ENCODE assay signal across 18 cellular contexts in genomic region chr21:45253180-45253579, GRCh38. TPM values are rescaled to one million over a fixed set of nuclear protein-coding genes. Genes with fewer than 3 reads are reported as not detected.
DNase-seq lines count a peak whose midpoint lies in the region; ATAC-seq and TF ChIP-seq lines count a peak whose summit lies in the region.
"Had no signal": no experiment of that assay in that cellular context is flagged by ENCODE, and none has a peak within 500 bp of the region (broad histone marks: within the 10 kb centered on the region; RNA-seq: fewer than 3 reads in every experiment).

No MANE protein-coding gene starts in this region.

- no peaks in the 10 kb centered on the region for H3K36me3 ChIP-seq in left ventricle myocardium inferior
- H3K36me3 ChIP-seq in SJCRH30 = no peaks in the 10 kb centered on the region
- no peaks in the 10 kb centered on the region for H3K36me3 ChIP-seq in colonic mucosa
- H3K36me3 ChIP-seq: adrenal gland, gastroesophageal sphincter had no signal

- no peak overlapping the region for H3K9ac ChIP-seq in colonic mucosa (ENCODE audit: low read depth in 2 of 2, low read length in 2 of 2)

- H3K27me3 ChIP-seq in left ventricle myocardium inferior (ENCODE audit: low read depth) = peaks cover 53% of the 10 kb centered on the region
- H3K27me3 ChIP-seq in SJCRH30 = peaks cover 8% of the 10 kb centered on the region; the same call in 1 of the 2 replicates
- peaks cover 1% of the 10 kb centered on the region for H3K27me3 ChIP-seq in colonic mucosa
- H3K27me3 ChIP-seq: adrenal gland had no signal

- no peak overlapping the region for H3K4me3 ChIP-seq in left ventricle myocardium inferior
- H3K4me3 ChIP-seq in SJCRH30 = no peak overlapping the region
- H3K4me3 ChIP-seq in fibroblast of the aortic adventitia (ENCODE audit: low read depth, low read length) = no peak overlapping the region
- H3K4me3 ChIP-seq in colonic mucosa = no peak overlapping the region
- H3K4me3 ChIP-seq: adrenal gland, gastroesophageal sphincter had no signal

- ATAC-seq in left ventricle myocardium superior (peak; percentile 45), HG02938 (IDR thresholded peaks at IDR 0.05; ENCODE audit: unreplicated experiment) (no peak), GM19023 (IDR thresholded peaks at IDR 0.05; ENCODE audit: unreplicated experiment) (no peak)
- ATAC-seq: gastroesophageal sphincter had no signal

- intact Hi-C loops in left ventricle myocardium superior (cut with micrococcal nuclease) (no loop called here), left ventricle myocardium inferior (cut with micrococcal nuclease) (no loop called here), colonic mucosa (cut with DNase I) (no loop called here)

- H3K9me3 ChIP-seq in left ventricle myocardium inferior (replicated peaks) (no peaks in the 10 kb centered on the region), SJCRH30 (replicated peaks) (no peaks in the 10 kb centered on the region), colonic mucosa (no peaks in the 10 kb centered on the region)
- H3K9me3 ChIP-seq: adrenal gland, gastroesophageal sphincter had no signal

- no peak overlapping the region for H3K27ac ChIP-seq in left ventricle myocardium inferior (replicated peaks)
- H3K27ac ChIP-seq in SJCRH30 = no peak overlapping the region
- H3K27ac ChIP-seq in colonic mucosa = no peak overlapping the region
- H3K27ac ChIP-seq: adrenal gland, gastroesophageal sphincter had no signal

- H3K4me1 ChIP-seq in left ventricle myocardium inferior (peaks cover 26% of the 10 kb centered on the region), SJCRH30 (peaks cover 24% of the 10 kb centered on the region), colonic mucosa (no peaks in the 10 kb centered on the region)
- H3K4me1 ChIP-seq: adrenal gland had no signal

- DNase-seq in left ventricle myocardium superior (no peak), left ventricle myocardium inferior (no peak), SJCRH30 (peak; percentile 47 to 58), fibroblast of the aortic adventitia (ENCODE audit: low read depth) (peak; percentile 18), middle frontal gyrus (ENCODE audit: extremely low spot score, low spot score) (no peak), colonic mucosa (no peak)
- DNase-seq: activated CD4-positive, alpha-beta T cell treated with anti-CD3 and anti-CD28 coated beads, Interleukin-2, amount 50 U/mL, for 4 hours; DMS153; effector CD8-positive, alpha-beta T cell; naive B cell; NCI-H1417; NCI-H446 treated with DMSO at 0.1 percent for 48 hours; RPMI8226; trophoblast cell had no signal

- TF ChIP-seq CTCF in left ventricle myocardium inferior (IDR thresholded peaks at IDR 0.05; ENCODE audit: borderline replicate concordance) (no peak), fibroblast of the aortic adventitia (IDR thresholded peaks at IDR 0.05; ENCODE audit: insufficient read depth, low read length) (no peak), colonic mucosa (IDR thresholded peaks at IDR 0.05) (no peak)

RNA-seq across cellular contexts. Expression of gene POFUT2, which starts 34.5 kb away (rescaled TPM):
- total RNA-seq in left ventricle myocardium superior (15.7 TPM), left ventricle myocardium inferior (20.9 TPM), fibroblast of the aortic adventitia (ENCODE audit: low replicate concordance) (23.8 and 48.6 TPM in 2 replicates), colonic mucosa (10 to 100 TPM; 23.8 to 31.6 TPM)
- total RNA-seq in SJCRH30 (2014; rRNA removed; shearing (Covaris generic)) = 15.2 and 16.5 TPM in 2 replicates

Comparison
In these comparisons a context has a peak if more than half of its experiments do, and no peak if none do; other contexts are left out.
1. DNase-seq: peak in SJCRH30 (2 of 2) and fibroblast of the aortic adventitia (single experiment); none in left ventricle myocardium superior (single experiment), left ventricle myocardium inferior (single experiment), middle frontal gyrus (single experiment) and colonic mucosa (single experiment).